ENCODE assay signal across 8 cellular contexts in the genomic region with DNA sequence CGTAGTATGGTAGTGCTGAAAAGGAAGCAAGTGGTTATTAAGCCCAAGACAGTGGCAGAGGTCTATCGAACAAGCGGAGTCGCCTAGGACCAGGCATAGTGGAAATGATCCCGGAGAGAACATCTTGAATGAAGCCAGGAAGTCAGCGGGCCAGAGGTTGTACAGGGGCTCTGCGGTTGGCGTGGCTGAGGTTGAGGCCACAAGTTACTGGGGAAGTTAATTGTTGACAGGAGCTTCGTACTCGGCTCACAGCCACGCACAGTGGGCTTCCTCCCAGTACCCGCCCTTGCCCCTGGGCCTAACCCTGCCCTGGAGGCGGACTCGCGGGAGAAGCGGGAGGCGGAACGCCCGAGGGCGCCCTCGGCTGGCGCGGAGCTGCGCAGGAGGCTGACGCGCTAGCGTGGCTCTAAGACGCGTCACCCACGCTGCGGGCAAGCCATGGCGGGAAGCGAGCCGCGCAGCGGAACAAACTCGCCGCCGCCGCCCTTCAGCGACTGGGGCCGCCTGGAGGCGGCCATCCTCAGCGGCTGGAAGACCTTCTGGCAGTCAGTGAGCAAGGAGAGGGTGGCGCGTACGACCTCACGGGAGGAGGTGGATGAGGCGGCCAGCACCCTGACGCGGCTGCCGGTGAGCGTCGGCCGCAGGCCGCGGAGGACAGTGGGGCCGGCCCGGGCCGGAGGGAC. TPM values are rescaled to one million over a fixed set of nuclear protein-coding genes. Genes with fewer than 3 reads are reported as not detected.
DNase-seq lines count a peak whose midpoint lies in the region; ATAC-seq, FAIRE-seq and TF ChIP-seq lines count a peak whose summit lies in the region.

A gene with protein sequence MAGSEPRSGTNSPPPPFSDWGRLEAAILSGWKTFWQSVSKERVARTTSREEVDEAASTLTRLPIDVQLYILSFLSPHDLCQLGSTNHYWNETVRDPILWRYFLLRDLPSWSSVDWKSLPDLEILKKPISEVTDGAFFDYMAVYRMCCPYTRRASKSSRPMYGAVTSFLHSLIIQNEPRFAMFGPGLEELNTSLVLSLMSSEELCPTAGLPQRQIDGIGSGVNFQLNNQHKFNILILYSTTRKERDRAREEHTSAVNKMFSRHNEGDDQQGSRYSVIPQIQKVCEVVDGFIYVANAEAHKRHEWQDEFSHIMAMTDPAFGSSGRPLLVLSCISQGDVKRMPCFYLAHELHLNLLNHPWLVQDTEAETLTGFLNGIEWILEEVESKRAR (plus strand): TSS at position 410 of the 683 bp plus-strand sequence. CDS start 29 bp downstream, at position 439.

- H3K9me3 ChIP-seq in NT2/D1 (ENCODE audit: insufficient read depth, low read length) = no peaks in the 10 kb centered on the region
- H3K9me3 ChIP-seq in endodermal cell (ENCODE audit: control insufficient read depth, low read length) = no peaks in the 10 kb centered on the region

- peak within 1 kb of the TSS; percentile 61 for H3K27ac Mint-ChIP-seq in endodermal cell

- H3K4me3 Mint-ChIP-seq in endodermal cell = peak within 1 kb of the TSS; percentile 69

- H3K9me3 Mint-ChIP-seq in endodermal cell = no peaks in the 10 kb centered on the region

- H3K9ac ChIP-seq in NT2/D1 (ENCODE audit: insufficient read length, low read depth) (peak within 1 kb of the TSS; percentile 80), endodermal cell (ENCODE audit: extremely low read depth, low read length, poor library complexity, severe bottlenecking) (no peak within 1 kb of the TSS)

- peaks cover 4% of the 10 kb centered on the region for H3K4me1 Mint-ChIP-seq in endodermal cell

- peaks cover 13% of the 10 kb centered on the region for H3K36me3 Mint-ChIP-seq in endodermal cell (ENCODE audit: low read depth)

- WGBS in endodermal cell (ENCODE audit: insufficient coverage in 1 of 2, insufficient read length in 1 of 2), 2 experiments = 23 to 59% methylated on average over 25 to 60 of the region's 60 CpGs

- DNase-seq in Caki2 (ENCODE audit: low read depth) (peak; percentile 83), HTR-8/SVneo (ENCODE audit: insufficient read length, low spot score) (peak; percentile 86), NT2/D1 (ENCODE audit: low read depth, low spot score) (no peak), endodermal cell (peak; percentile 82), midbrain (lab: John Stamatoyannopoulos, UW) (peak; percentile 87)
- peak; percentile 63 for DNase-seq in activated CD8-positive, alpha-beta memory T cell treated with anti-CD3 and anti-CD28 coated beads, Interleukin-2, amount 50 U/mL, for 1 hour (ENCODE audit: extremely low read depth)
- DNase-seq in stimulated activated CD8-positive, alpha-beta memory T cell treated with anti-CD3 and anti-CD28 coated beads, Interleukin-2, amount 100 ng/mL, for 48 hours (ENCODE audit: low read depth in 2 of 2) = peak; percentile 82

- peak; percentile 83 for FAIRE-seq in HTR-8/SVneo (lab: Jason Lieb, UNC)

- peaks cover 2% of the 10 kb centered on the region for H3K4me1 ChIP-seq in NT2/D1 (ENCODE audit: insufficient read depth, insufficient read length)
- no peaks in the 10 kb centered on the region for H3K4me1 ChIP-seq in endodermal cell (ENCODE audit: control insufficient read depth, insufficient read depth, low read length)

- no peak within 1 kb of the TSS for H3K27ac ChIP-seq in endodermal cell (ENCODE audit: low read depth, low read length)

- peak within 1 kb of the TSS; percentile 54 for H3K4me3 ChIP-seq in NT2/D1 (ENCODE audit: insufficient read length, low read depth)
- H3K4me3 ChIP-seq in endodermal cell (ENCODE audit: low read length) = peak within 1 kb of the TSS; percentile 67

- H3K36me3 ChIP-seq in NT2/D1 (ENCODE audit: insufficient read depth, insufficient read length, low read length) = peaks cover 3% of the 10 kb centered on the region
- peaks cover 25% of the 10 kb centered on the region for H3K36me3 ChIP-seq in endodermal cell (ENCODE audit: control insufficient read depth, insufficient read depth, low read length)

- in situ Hi-C loops in Caki2 (cut with HindIII; ENCODE audit: low pct_unique_long_range_greater_than_20kb, low sequenced_read_pairs) = no loop called here

- H3K27me3 ChIP-seq in NT2/D1 (ENCODE audit: insufficient read depth, insufficient read length) (no peaks in the 10 kb centered on the region), endodermal cell (ENCODE audit: control insufficient read depth, insufficient read depth, low read length, poor library complexity, severe bottlenecking) (no peaks in the 10 kb centered on the region)

- TF ChIP-seq CTCF in endodermal cell (conservative IDR thresholded peaks at IDR 0.05) = peak; percentile 69

- peak; percentile 95 for ATAC-seq in GM21367 (IDR thresholded peaks at IDR 0.05; ENCODE audit: unreplicated experiment)

- peaks cover 2% of the 10 kb centered on the region for H3K27me3 Mint-ChIP-seq in endodermal cell (ENCODE audit: insufficient read depth)

RNA-seq across cellular contexts. Expression of the gene that starts here (rescaled TPM):
- total RNA-seq in Caki2 (2014; rRNA removed; shearing (Covaris generic); ENCODE audit: low replicate concordance) = 19.6 and 20.6 TPM in 2 replicates
- 1 to 10 TPM; 1.8 to 1.9 TPM for total RNA-seq in endodermal cell
- 2.4 TPM for polyA plus RNA-seq in endodermal cell (2013, experiment 1 of 2)
- polyA plus RNA-seq in endodermal cell (2013, experiment 2 of 2) = 0.99 TPM
